ENCODE assay signal across 8 cellular contexts in genomic region chr10:80078448-80079311, GRCh38. TPM values are rescaled to one million over a fixed set of nuclear protein-coding genes. Genes with fewer than 3 reads are reported as not detected.
DNase-seq lines count a peak whose midpoint lies in the region; ATAC-seq and TF ChIP-seq lines count a peak whose summit lies in the region.

TMEM254 (plus strand) TSS chr10:80078665; CDS start chr10:80078700, 35 bp downstream.

- no peaks in the 10 kb centered on the region for H3K27me3 ChIP-seq in AG04450 (ENCODE audit: control insufficient read depth, insufficient read depth, low read length)

- peak within 1 kb of the TSS; percentile 92 for H3K27ac ChIP-seq in AG04450 (ENCODE audit: low read depth, low read length)
- H3K27ac ChIP-seq in caudate nucleus (ENCODE audit: low read depth, low read length), result peak within 1 kb of the TSS; percentile 97

- ATAC-seq in GM18873 (IDR thresholded peaks at IDR 0.05; ENCODE audit: low FRiP score, unreplicated experiment) (peak; percentile 79), HG03135 (IDR thresholded peaks at IDR 0.05; ENCODE audit: unreplicated experiment) (peak; percentile 83)

- no peak for TF ChIP-seq CTCF in AG04450 (IDR thresholded peaks at IDR 0.05; ENCODE audit: low read depth, low read length)

- peak within 1 kb of the TSS; percentile 94 for H3K4me3 ChIP-seq in AG04450 (ENCODE audit: low read depth, low read length)

- H3K9me3 ChIP-seq in AG04450 (ENCODE audit: control insufficient read depth, insufficient read depth, low read length), result no peaks in the 10 kb centered on the region; the same call in 1 of the 2 replicates

- CTCF ChIA-PET in AG04450 (lab: Charles Lee), result interaction anchor here (0.6 to 1.7 kb wide), 7 partner anchors 12 to 174 kb away, joined by 3 to 9 read pairs (median 4); no protein-coding TSS in a partner anchor

- POLR2A ChIA-PET in AG04450 (lab: Yijun Ruan, JAX), result interaction anchor here (1.0 to 1.2 kb wide), 2 partner anchors 26 to 58 kb away, joined by 3 to 7 read pairs; no protein-coding TSS in a partner anchor

- DNase-seq in AG04450 (ENCODE audit: low read depth, low spot score) (peak; percentile 48), NCI-H2227 (lab: John Stamatoyannopoulos, UW; ENCODE audit: unreplicated experiment) (peak; percentile 87), caudate nucleus (lab: John Stamatoyannopoulos, UW) (peak; percentile 26 to 91 (median 83)), iris pigment epithelial cell (ENCODE audit: low read depth) (peak; percentile 88)
- DNase-seq in activated CD4-positive, CD25-positive, alpha-beta regulatory T cell (lab: John Stamatoyannopoulos, UW), result peak; percentile 64 to 80 (median 76)
- DNase-seq in stimulated activated CD4-positive, alpha-beta T cell treated with anti-CD3 and anti-CD28 coated beads, Interleukin-12 subunit alpha, Interleukin-12 subunit beta, amount 100 ng/mL, for 24 hours (ENCODE audit: low read depth in 2 of 2), result peak; percentile 71 to 87

RNA-seq across cellular contexts. Expression of gene TMEM254, which starts in this region (rescaled TPM):
- 24.4 and 34.4 TPM in 2 replicates for polyA plus RNA-seq in AG04450 (2011; rRNA removed)
- polyA minus RNA-seq in AG04450 (2011; rRNA and poly(A)+ RNA removed), result 12.4 and 15.7 TPM in 2 replicates

Comparison
In these comparisons a context has a peak if more than half of its experiments do, and no peak if none do; other contexts are left out.
1. Peak in every context shown above with its lines: DNase-seq, ATAC-seq, H3K4me3 ChIP-seq and H3K27ac ChIP-seq.